Comparison of ENCODE assay signal across 10 cellular contexts in the genomic region with DNA sequence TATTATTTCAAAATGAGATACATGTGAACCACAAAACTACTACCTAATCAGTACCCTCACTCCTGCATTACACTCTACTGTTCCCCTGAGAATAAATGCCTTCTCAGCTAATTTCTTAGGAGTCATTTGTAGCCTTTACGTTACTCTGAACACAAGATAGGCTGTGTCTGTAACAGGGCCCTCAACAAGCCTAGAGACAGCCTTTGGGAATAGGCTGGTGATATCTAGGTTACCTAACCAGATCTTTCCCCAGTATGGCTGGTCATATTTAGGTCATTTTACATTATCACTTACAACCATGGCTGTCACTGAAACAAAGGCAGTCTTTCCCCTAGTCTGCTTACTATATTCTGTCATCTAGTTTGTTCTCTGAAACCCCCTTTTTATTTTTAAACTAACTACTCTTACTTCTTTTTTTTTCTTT. TPM values are rescaled to one million over a fixed set of nuclear protein-coding genes. Genes with fewer than 3 reads are reported as not detected.
A peak's percentile ranks its signal among the peaks of the same experiment; 100 is the strongest.
DNase-seq lines count a peak whose midpoint lies in the region; ATAC-seq and TF ChIP-seq lines count a peak whose summit lies in the region.
"Had no signal": no experiment of that assay in that cellular context is flagged by ENCODE, and none has a peak within 500 bp of the region (broad histone marks: within the 10 kb centered on the region; RNA-seq: fewer than 3 reads in every experiment).

No MANE protein-coding gene starts in this region.

- no peak for TF ChIP-seq POLR2A in Peyer's patch (IDR thresholded peaks at IDR 0.05)

- H2BK5ac ChIP-seq in trophoblast cell (ENCODE audit: low read depth, low read length, poor library complexity): no peak overlapping the region

- peak; percentile 68 for DNase-seq in activated CD4-positive, alpha-beta T cell treated with anti-CD3 and anti-CD28 coated beads, Interleukin-2, amount 10 ng/mL, durations not matched to agents 24 days and 14 days
- DNase-seq in activated CD4-positive, alpha-beta T cell treated with anti-CD3 and anti-CD28 coated beads, Interleukin-2, amount 50 U/mL, for 1 hour: no peak
- DNase-seq in Peyer's patch (no peak), trophoblast cell (no peak), posterior cingulate gyrus (no peak), H4 (ENCODE audit: low spot score) (no peak), A172 (ENCODE audit: low spot score) (no peak)
- DNase-seq: NCI-H1436 had no signal

- peaks cover 51% of the 10 kb centered on the region for H3K4me1 Mint-ChIP-seq in activated CD4-positive, alpha-beta T cell treated with anti-CD3 and anti-CD28 coated beads, Interleukin-2, amount 10 ng/mL, durations not matched to agents 24 days and 14 days

- no peak overlapping the region for H3K18ac ChIP-seq in trophoblast cell (ENCODE audit: low read length)

- H3K9me3 ChIP-seq in Peyer's patch (no peaks in the 10 kb centered on the region), trophoblast cell (ENCODE audit: insufficient read depth, low read depth, low read length) (no peaks in the 10 kb centered on the region)
- H3K9me3 ChIP-seq: vagina had no signal

- no peak for TF ChIP-seq CTCF in Peyer's patch (IDR thresholded peaks at IDR 0.05)

- peak overlapping the region; percentile 63 for H3K4me3 Mint-ChIP-seq in activated CD4-positive, alpha-beta T cell treated with anti-CD3 and anti-CD28 coated beads, Interleukin-2, amount 10 ng/mL, durations not matched to agents 24 days and 14 days

- no peak overlapping the region for H3K4me3 ChIP-seq in Peyer's patch
- H3K4me3 ChIP-seq in trophoblast cell (ENCODE audit: low read depth, low read length): no peak overlapping the region
- H3K4me3 ChIP-seq: vagina had no signal

- peaks cover 54% of the 10 kb centered on the region for H3K36me3 Mint-ChIP-seq in activated CD4-positive, alpha-beta T cell treated with anti-CD3 and anti-CD28 coated beads, Interleukin-2, amount 10 ng/mL, durations not matched to agents 24 days and 14 days (ENCODE audit: low read depth)

- H2AFZ ChIP-seq in trophoblast cell (ENCODE audit: insufficient read depth, low read length, poor library complexity): no peak overlapping the region

- H3K27me3 ChIP-seq in Peyer's patch: no peaks in the 10 kb centered on the region
- no peaks in the 10 kb centered on the region for H3K27me3 ChIP-seq in trophoblast cell (ENCODE audit: insufficient read depth, low read length)
- H3K27me3 ChIP-seq: vagina had no signal

- peak overlapping the region; percentile 29 for H4K8ac ChIP-seq in trophoblast cell (ENCODE audit: low read depth, low read length)

- H4K91ac ChIP-seq in trophoblast cell (ENCODE audit: low read depth, low read length): no peak overlapping the region

- WGBS in trophoblast cell (ENCODE audit: extremely low coverage, insufficient coverage, insufficient read length): no CpG with 5 or more reads among the region's 1 CpG

- intact Hi-C loops in activated CD4-positive, alpha-beta T cell treated with anti-CD3 and anti-CD28 coated beads, Interleukin-2, amount 10 ng/mL, durations not matched to agents 24 days and 14 days (cut with micrococcal nuclease): loop anchor here (5.0 kb wide), 4 partner anchors 35 to 495 kb away; a partner anchor contains a TSS
- intact Hi-C loops in posterior cingulate gyrus (cut with DNase I): no loop called here

- no peaks in the 10 kb centered on the region for H3K79me1 ChIP-seq in trophoblast cell (ENCODE audit: low read length)

- H3K4ac ChIP-seq in trophoblast cell (ENCODE audit: low read depth, low read length): no peak overlapping the region

- no peaks in the 10 kb centered on the region for H3K27me3 Mint-ChIP-seq in activated CD4-positive, alpha-beta T cell treated with anti-CD3 and anti-CD28 coated beads, Interleukin-2, amount 10 ng/mL, durations not matched to agents 24 days and 14 days

- H2BK12ac ChIP-seq in trophoblast cell (ENCODE audit: low read length): no peak overlapping the region

- no peaks in the 10 kb centered on the region for H3K9me3 Mint-ChIP-seq in activated CD4-positive, alpha-beta T cell treated with anti-CD3 and anti-CD28 coated beads, Interleukin-2, amount 10 ng/mL, durations not matched to agents 24 days and 14 days

- H3K79me2 ChIP-seq in trophoblast cell (ENCODE audit: control insufficient read depth, insufficient read depth, low read length, poor library complexity): no peaks in the 10 kb centered on the region

- peaks cover 0 to 7% (median 2%) of the 10 kb centered on the region in 4 donors for H3K4me1 ChIP-seq in Peyer's patch
- H3K4me1 ChIP-seq in trophoblast cell (ENCODE audit: control insufficient read depth in 1 of 2, insufficient read depth in 2 of 2, low read length in 2 of 2): no peaks in the 10 kb centered on the region
- H3K4me1 ChIP-seq: vagina had no signal

- H3K14ac ChIP-seq in trophoblast cell (ENCODE audit: low read length): no peak overlapping the region

- no peak overlapping the region for H4K12ac ChIP-seq in trophoblast cell (ENCODE audit: low read depth, low read length)

- H3K27ac Mint-ChIP-seq in activated CD4-positive, alpha-beta T cell treated with anti-CD3 and anti-CD28 coated beads, Interleukin-2, amount 10 ng/mL, durations not matched to agents 24 days and 14 days: peak overlapping the region; percentile 87

- H3K9ac ChIP-seq in trophoblast cell (ENCODE audit: low read length): no peak overlapping the region

- H2BK120ac ChIP-seq in trophoblast cell (ENCODE audit: insufficient read depth, low read length, poor library complexity): no peak overlapping the region

- no peak overlapping the region for H3K4me2 ChIP-seq in trophoblast cell (ENCODE audit: low read length)

- no peak overlapping the region for H2AK5ac ChIP-seq in trophoblast cell (ENCODE audit: low read length)

- H3K36me3 ChIP-seq in Peyer's patch: peaks cover 0 to 10% (median 0%) of the 10 kb centered on the region in 3 donors
- peaks cover 6% of the 10 kb centered on the region in 2 experiments for H3K36me3 ChIP-seq in trophoblast cell (ENCODE audit: control insufficient read depth in 1 of 2, insufficient read depth in 2 of 2, low read length in 2 of 2)

- no peak overlapping the region for H3K23ac ChIP-seq in trophoblast cell (ENCODE audit: low read length)

- H3K27ac ChIP-seq in Peyer's patch: peak overlapping the region in 3 of 4 donors; percentile 3 to 80 (median 9)
- no peak overlapping the region for H3K27ac ChIP-seq in trophoblast cell (ENCODE audit: low read depth, low read length)
- H3K27ac ChIP-seq: vagina had no signal

- peak; percentile 54 for ATAC-seq in HG02885 (IDR thresholded peaks at IDR 0.05; ENCODE audit: poor library complexity, unreplicated experiment)

RNA-seq across cellular contexts. Expression of a gene that starts 14.2 kb away (rescaled TPM):
- 37.6 and 42.5 TPM in 2 replicates for total RNA-seq in activated CD4-positive, alpha-beta T cell treated with anti-CD3 and anti-CD28 coated beads, Interleukin-2, amount 10 ng/mL, durations not matched to agents 24 days and 14 days
- total RNA-seq in Peyer's patch: 100 to 1,000 TPM in 1 of 4 donors, 10 to 100 TPM in 3; 46.3 to 445 (median 58.5) TPM
- polyA plus RNA-seq in trophoblast cell (2013): 15.8 and 17.8 TPM in 2 replicates
- 18.8 and 20.0 TPM in 2 replicates for total RNA-seq in H4 (2014; rRNA removed; shearing (Covaris generic))
- 15.5 and 30.3 TPM in 2 replicates for total RNA-seq in A172 (2014; rRNA removed; shearing (Covaris generic))

RNA-seq across cellular contexts. Expression of a gene that starts 14.6 kb away (rescaled TPM):
- total RNA-seq in activated CD4-positive, alpha-beta T cell treated with anti-CD3 and anti-CD28 coated beads, Interleukin-2, amount 10 ng/mL, durations not matched to agents 24 days and 14 days: 29.3 and 29.8 TPM in 2 replicates
- total RNA-seq in Peyer's patch: 10 to 100 TPM; 14.4 to 48.7 (median 14.7) TPM
- 16.7 and 17.3 TPM in 2 replicates for polyA plus RNA-seq in trophoblast cell (2013)
- 8.6 and 9.3 TPM in 2 replicates for total RNA-seq in H4 (2014; rRNA removed; shearing (Covaris generic))
- total RNA-seq in A172 (2014; rRNA removed; shearing (Covaris generic)): 9.1 and 9.2 TPM in 2 replicates
